1 cellular context compared by ENCODE assay signal in the genomic region with DNA sequence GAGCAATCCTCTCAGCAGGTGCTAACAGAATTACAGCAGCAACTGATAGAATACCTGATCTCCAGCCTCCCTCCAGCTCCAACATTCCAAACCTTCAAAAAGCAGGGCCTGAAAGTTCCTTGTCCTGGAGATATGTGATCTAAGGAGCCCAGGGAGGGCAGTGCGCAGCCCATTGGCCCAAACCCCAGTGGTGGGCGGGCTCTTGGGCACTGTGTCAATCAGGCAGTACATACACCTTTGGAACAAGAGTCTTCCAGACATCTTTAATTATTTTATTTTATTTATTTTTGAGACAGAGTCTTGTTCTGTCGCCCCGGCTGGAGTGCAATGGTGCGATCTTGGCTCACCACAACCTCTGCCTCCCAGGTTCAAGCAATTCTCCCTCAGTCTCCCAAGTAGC.
TF ChIP-seq lines count a peak whose summit lies in the region.

No MANE protein-coding gene starts in this region.

TF ChIP-seq in K562, 482 proteins besides CTCF, POLR2A, EP300 and RAD21:
- TF ChIP-seq, protein P1, sequence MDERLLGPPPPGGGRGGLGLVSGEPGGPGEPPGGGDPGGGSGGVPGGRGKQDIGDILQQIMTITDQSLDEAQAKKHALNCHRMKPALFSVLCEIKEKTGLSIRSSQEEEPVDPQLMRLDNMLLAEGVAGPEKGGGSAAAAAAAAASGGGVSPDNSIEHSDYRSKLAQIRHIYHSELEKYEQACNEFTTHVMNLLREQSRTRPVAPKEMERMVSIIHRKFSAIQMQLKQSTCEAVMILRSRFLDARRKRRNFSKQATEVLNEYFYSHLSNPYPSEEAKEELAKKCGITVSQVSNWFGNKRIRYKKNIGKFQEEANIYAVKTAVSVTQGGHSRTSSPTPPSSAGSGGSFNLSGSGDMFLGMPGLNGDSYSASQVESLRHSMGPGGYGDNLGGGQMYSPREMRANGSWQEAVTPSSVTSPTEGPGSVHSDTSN (CRISPR knock-in tag; IDR thresholded peaks at IDR 0.05; ENCODE audit: low read depth), result no peak
- TF ChIP-seq, protein P1 (tag; conservative IDR thresholded peaks at IDR 0.05; ENCODE audit: low read depth), result peak; percentile 47; the same call in 1 of the 2 replicates
- TF ChIP-seq, protein P2, sequence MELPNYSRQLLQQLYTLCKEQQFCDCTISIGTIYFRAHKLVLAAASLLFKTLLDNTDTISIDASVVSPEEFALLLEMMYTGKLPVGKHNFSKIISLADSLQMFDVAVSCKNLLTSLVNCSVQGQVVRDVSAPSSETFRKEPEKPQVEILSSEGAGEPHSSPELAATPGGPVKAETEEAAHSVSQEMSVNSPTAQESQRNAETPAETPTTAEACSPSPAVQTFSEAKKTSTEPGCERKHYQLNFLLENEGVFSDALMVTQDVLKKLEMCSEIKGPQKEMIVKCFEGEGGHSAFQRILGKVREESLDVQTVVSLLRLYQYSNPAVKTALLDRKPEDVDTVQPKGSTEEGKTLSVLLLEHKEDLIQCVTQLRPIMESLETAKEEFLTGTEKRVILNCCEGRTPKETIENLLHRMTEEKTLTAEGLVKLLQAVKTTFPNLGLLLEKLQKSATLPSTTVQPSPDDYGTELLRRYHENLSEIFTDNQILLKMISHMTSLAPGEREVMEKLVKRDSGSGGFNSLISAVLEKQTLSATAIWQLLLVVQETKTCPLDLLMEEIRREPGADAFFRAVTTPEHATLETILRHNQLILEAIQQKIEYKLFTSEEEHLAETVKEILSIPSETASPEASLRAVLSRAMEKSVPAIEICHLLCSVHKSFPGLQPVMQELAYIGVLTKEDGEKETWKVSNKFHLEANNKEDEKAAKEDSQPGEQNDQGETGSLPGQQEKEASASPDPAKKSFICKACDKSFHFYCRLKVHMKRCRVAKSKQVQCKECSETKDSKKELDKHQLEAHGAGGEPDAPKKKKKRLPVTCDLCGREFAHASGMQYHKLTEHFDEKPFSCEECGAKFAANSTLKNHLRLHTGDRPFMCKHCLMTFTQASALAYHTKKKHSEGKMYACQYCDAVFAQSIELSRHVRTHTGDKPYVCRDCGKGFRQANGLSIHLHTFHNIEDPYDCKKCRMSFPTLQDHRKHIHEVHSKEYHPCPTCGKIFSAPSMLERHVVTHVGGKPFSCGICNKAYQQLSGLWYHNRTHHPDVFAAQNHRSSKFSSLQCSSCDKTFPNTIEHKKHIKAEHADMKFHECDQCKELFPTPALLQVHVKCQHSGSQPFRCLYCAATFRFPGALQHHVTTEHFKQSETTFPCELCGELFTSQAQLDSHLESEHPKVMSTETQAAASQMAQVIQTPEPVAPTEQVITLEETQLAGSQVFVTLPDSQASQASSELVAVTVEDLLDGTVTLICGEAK (IDR thresholded peaks at IDR 0.05), result no peak
- TF ChIP-seq, protein P2 (CRISPR knock-in tag; IDR thresholded peaks at IDR 0.05), result no peak
- TF ChIP-seq NFYB (IDR thresholded peaks at IDR 0.05; ENCODE audit: extremely low read depth, insufficient read length) (peak; percentile 27), NRF1 (conservative IDR thresholded peaks at IDR 0.05 in 1 of 2, IDR thresholded peaks at IDR 0.05 in 1 of 2) (peak; percentile 48 to 57)
- TF ChIP-seq, protein P3, sequence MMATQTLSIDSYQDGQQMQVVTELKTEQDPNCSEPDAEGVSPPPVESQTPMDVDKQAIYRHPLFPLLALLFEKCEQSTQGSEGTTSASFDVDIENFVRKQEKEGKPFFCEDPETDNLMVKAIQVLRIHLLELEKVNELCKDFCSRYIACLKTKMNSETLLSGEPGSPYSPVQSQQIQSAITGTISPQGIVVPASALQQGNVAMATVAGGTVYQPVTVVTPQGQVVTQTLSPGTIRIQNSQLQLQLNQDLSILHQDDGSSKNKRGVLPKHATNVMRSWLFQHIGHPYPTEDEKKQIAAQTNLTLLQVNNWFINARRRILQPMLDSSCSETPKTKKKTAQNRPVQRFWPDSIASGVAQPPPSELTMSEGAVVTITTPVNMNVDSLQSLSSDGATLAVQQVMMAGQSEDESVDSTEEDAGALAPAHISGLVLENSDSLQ (IDR thresholded peaks at IDR 0.05), result peak; percentile 91
